22 cellular contexts compared by ENCODE assay signal in the genomic region with DNA sequence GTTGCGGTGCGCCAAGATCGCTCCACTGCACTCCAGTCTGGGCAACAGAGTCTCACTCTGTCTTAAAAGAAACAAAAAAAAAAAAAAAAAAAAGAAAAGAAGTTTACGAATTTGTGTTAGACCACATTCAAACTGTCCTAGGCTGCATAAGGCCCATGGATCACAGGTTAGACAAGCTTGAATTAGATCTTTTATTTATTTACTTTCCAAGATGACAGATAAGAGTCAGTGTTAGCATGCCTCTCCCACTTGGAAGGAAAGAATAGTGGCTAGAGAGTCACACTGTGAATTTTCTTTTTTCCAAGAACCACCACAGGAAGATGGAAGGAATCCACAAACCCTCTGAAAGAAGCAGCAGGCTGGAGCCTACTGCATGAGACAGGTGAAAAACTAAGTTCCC. TPM values are rescaled to one million over a fixed set of nuclear protein-coding genes. Genes with fewer than 3 reads are reported as not detected.
DNase-seq lines count a peak whose midpoint lies in the region; ATAC-seq, FAIRE-seq and TF ChIP-seq lines count a peak whose summit lies in the region.
"Had no signal": no experiment of that assay in that cellular context is flagged by ENCODE, and none has a peak within 500 bp of the region (broad histone marks: within the 10 kb centered on the region; RNA-seq: fewer than 3 reads in every experiment).

No MANE protein-coding gene starts in this region.

- no peak for TF ChIP-seq CTCF in right lobe of liver (IDR thresholded peaks at IDR 0.05)
- no peak for TF ChIP-seq CTCF in HepG2 (CRISPR knock-in tag; IDR thresholded peaks at IDR 0.05)
- TF ChIP-seq CTCF in VCaP (conservative IDR thresholded peaks at IDR 0.05): no peak

- H3K4me3 ChIP-seq in right lobe of liver: no peak overlapping the region
- no peak overlapping the region for H3K4me3 ChIP-seq in HepG2 (replicated peaks in 1 of 3; ENCODE audit: insufficient read depth in 1 of 3, low read depth in 2 of 3, low read length in 3 of 3)
- H3K4me3 ChIP-seq: BLaER1, GM12878, GM23338, HAP-1 had no signal

- peaks cover 6% of the 10 kb centered on the region; the same call in 1 of the 2 replicates for H4K20me1 ChIP-seq in HepG2 (ENCODE audit: insufficient read depth, low read length)

- BruUV-seq in HepG2 (replicated peaks; lab: Mats Ljungman, UMichigan): no TSS peak

- H3K27me3 ChIP-seq in right lobe of liver (no peaks in the 10 kb centered on the region), HepG2 (ENCODE audit: control insufficient read depth in 1 of 2, insufficient read depth in 2 of 2, low read length in 2 of 2) (no peaks in the 10 kb centered on the region)
- H3K27me3 ChIP-seq: BLaER1 had no signal

- POLR2A ChIA-PET in HepG2 (lab: Yijun Ruan, JAX): interaction anchor here (0.7 kb wide), 1 partner anchor 66 kb away, joined by 3 read pairs; no protein-coding TSS in a partner anchor

- no peak overlapping the region for H2AFZ ChIP-seq in HepG2 (ENCODE audit: low read length)
- H2AFZ ChIP-seq: GM23338 had no signal

- no peak overlapping the region for H3K27ac ChIP-seq in right lobe of liver
- H3K27ac ChIP-seq in HepG2 (ENCODE audit: extremely low read length, insufficient read depth, low read length): no peak overlapping the region
- peak overlapping the region; percentile 24 for H3K27ac ChIP-seq in VCaP
- H3K27ac ChIP-seq: 22Rv1, BLaER1 had no signal

- H3K36me3 ChIP-seq in right lobe of liver (no peaks in the 10 kb centered on the region), HepG2 (replicated peaks in 1 of 2; ENCODE audit: control insufficient read depth in 1 of 2, insufficient read depth in 2 of 2, low read length in 2 of 2) (peaks cover 7 to 13% of the 10 kb centered on the region in 2 experiments)

- DNase-seq in right lobe of liver: no peak
- DNase-seq in HepG2 (ENCODE audit: low spot score): no peak
- no peak for DNase-seq in left colon
- DNase-seq in activated CD8-positive, alpha-beta memory T cell treated with anti-CD3 and anti-CD28 coated beads, Interleukin-2, amount 50 U/mL, for 4 hours: no peak
- DNase-seq: CD4-positive, alpha-beta T cell; CD8-positive, alpha-beta memory T cell; DMS 273 treated with DMSO at 0.1 percent for 48 hours; DMS79; EL; GDM1; HFFc6 had no signal

- H3K9ac ChIP-seq in HepG2 (ENCODE audit: insufficient read depth, low read depth, low read length): no peak overlapping the region
- H3K9ac ChIP-seq: BLaER1 had no signal

- peaks cover 51% of the 10 kb centered on the region for H3K79me2 ChIP-seq in HepG2 (ENCODE audit: insufficient read depth, low read length)

- no peak for FAIRE-seq in HepG2 (lab: Jason Lieb, UNC)
- FAIRE-seq: A204.1, D721Med, GM12878, GM19239 had no signal

- H3K9me3 ChIP-seq in right lobe of liver (no peaks in the 10 kb centered on the region), HepG2 (ENCODE audit: low read length) (no peaks in the 10 kb centered on the region)

- intact Hi-C loops in right lobe of liver (cut with DNase I): no loop called here
- intact Hi-C loops in HepG2 (cut with micrococcal nuclease; ENCODE audit: unreplicated experiment): no loop called here
- intact Hi-C loops in left colon (cut with DNase I, micrococcal nuclease): no loop called here

- no peaks in the 10 kb centered on the region for H3K4me1 ChIP-seq in right lobe of liver
- H3K4me1 ChIP-seq in HepG2 (ENCODE audit: insufficient read depth, low read length): 0 out of 2 replicates have a peak, but pooled peaks cover 6% of the 10 kb centered on the region
- H3K4me1 ChIP-seq: BLaER1, HAP-1 had no signal

- 60% methylated on average over 1 of the region's 4 CpGs for WGBS in right lobe of liver (ENCODE audit: insufficient coverage, low coverage, low lambda C conversion rate, missing lambda C conversion rate)
- WGBS in HepG2 (ENCODE audit: low lambda C conversion rate): 96% methylated on average over 4 of the region's 4 CpGs

- no peak for TF ChIP-seq EP300 in HepG2 (IDR thresholded peaks at IDR 0.05; ENCODE audit: low read depth in 2 of 2, low read length in 2 of 2)
- no peak for TF ChIP-seq EP300 in HepG2 (CRISPR knock-in tag; IDR thresholded peaks at IDR 0.05; ENCODE audit: borderline replicate concordance)

- in situ Hi-C loops in HepG2 (cut with HindIII; ENCODE audit: extremely low pct_ligation_motif_present, low pct_unique_long_range_greater_than_20kb): no loop called here

- TF ChIP-seq POLR2A in right lobe of liver (IDR thresholded peaks at IDR 0.05) (no peak), HepG2 (IDR thresholded peaks at IDR 0.05; ENCODE audit: insufficient read depth in 1 of 2, low read depth in 2 of 2, low read length in 2 of 2) (no peak)

- CTCF ChIA-PET in HepG2 (lab: Yijun Ruan, JAX; ENCODE audit: low intra/inter-chr PET ratio, low total read pairs): interaction anchor here (0.6 kb wide), 1 partner anchor 286 kb away, joined by 3 read pairs; no protein-coding TSS in a partner anchor

- H3K4me2 ChIP-seq in HepG2 (ENCODE audit: low read depth, low read length): no peak overlapping the region
- H3K4me2 ChIP-seq: BLaER1, GM23338 had no signal

- ATAC-seq in right lobe of liver (peak; percentile 25 to 71 (median 52)), HepG2 (no peak), left colon (peak; percentile 61), HG02885 (IDR thresholded peaks at IDR 0.05; ENCODE audit: poor library complexity, unreplicated experiment) (no peak), HG02798 (IDR thresholded peaks at IDR 0.05; ENCODE audit: poor library complexity, unreplicated experiment) (no peak)
- ATAC-seq: GM12878, GM23338 had no signal

- no peak for TF ChIP-seq RAD21 in HepG2 (CRISPR knock-in tag; IDR thresholded peaks at IDR 0.05)

TF ChIP-seq in HepG2, 621 proteins besides CTCF, POLR2A, EP300 and RAD21 (continues in another document):
- TF ChIP-seq MAFF (IDR thresholded peaks at IDR 0.05; ENCODE audit: low read depth, low read length) (no peak), MAFK (conservative IDR thresholded peaks at IDR 0.05 in 1 of 2, IDR thresholded peaks at IDR 0.05 in 1 of 2; ENCODE audit: low read length in 2 of 2) (no peak), ZFP41 (CRISPR knock-in tag; IDR thresholded peaks at IDR 0.05; ENCODE audit: borderline replicate concordance) (no peak), ZNF841 (CRISPR knock-in tag; IDR thresholded peaks at IDR 0.05; ENCODE audit: borderline replicate concordance) (no peak), ZNF737 (CRISPR knock-in tag; IDR thresholded peaks at IDR 0.05; ENCODE audit: borderline replicate concordance) (no peak), CBX5 (CRISPR knock-in tag; IDR thresholded peaks at IDR 0.05; ENCODE audit: borderline replicate concordance) (no peak)

RNA-seq across cellular contexts. Expression of gene NSL1, which starts 29.3 kb away (rescaled TPM):
- total RNA-seq in right lobe of liver: 10 to 100 TPM; 13.3 to 26.5 (median 16.2) TPM
- 77.4 and 119 TPM in 2 replicates for total RNA-seq in HepG2 (2016; rRNA removed; fragmentation: Illumina TruSeq; extraction: Trizol)
- total RNA-seq in HepG2 (2016; cell fraction: cytosol; rRNA removed; fragmentation: Illumina TruSeq; extraction: Trizol; ENCODE audit: low read depth): 16.8 and 20.7 TPM in 2 replicates
- 80.4 and 129 TPM in 2 replicates for total RNA-seq in HepG2 (2016; cell fraction: insoluble cytoplasmic fraction; rRNA removed; fragmentation: Illumina TruSeq; extraction: Trizol)
- 30.7 and 36.3 TPM in 2 replicates for total RNA-seq in HepG2 (2016; cell fraction: membrane; rRNA removed; fragmentation: Illumina TruSeq; extraction: Trizol)
- total RNA-seq in HepG2 (2016; cell fraction: nucleus; rRNA removed; fragmentation: Illumina TruSeq; extraction: Trizol): 44.8 and 46.6 TPM in 2 replicates
- 26.4 and 34.5 TPM in 2 replicates for polyA plus RNA-seq in HepG2 (2011; rRNA removed)
- 24.3 and 36.8 TPM in 2 replicates for polyA plus RNA-seq in HepG2 (2011; cell fraction: cytosol; rRNA removed)
- polyA plus RNA-seq in HepG2 (2011; cell fraction: nucleus; rRNA removed): 20.4 and 20.6 TPM in 2 replicates
- polyA plus RNA-seq in HepG2 (2012): 22.1 and 33.9 TPM in 2 replicates
- polyA plus RNA-seq in HepG2 (2016; cell fraction: cytosol; fragmentation: Illumina TruSeq; extraction: Trizol; ENCODE audit: low read depth): 8.7 and 9.3 TPM in 2 replicates
- 103 and 108 TPM in 2 replicates for polyA plus RNA-seq in HepG2 (2016; cell fraction: insoluble cytoplasmic fraction; fragmentation: Illumina TruSeq; extraction: Trizol; ENCODE audit: low read depth)
- 15.8 and 17.8 TPM in 2 replicates for polyA plus RNA-seq in HepG2 (2016; cell fraction: membrane; fragmentation: Illumina TruSeq; extraction: Trizol; ENCODE audit: low read depth)
- 38.2 and 40.5 TPM in 2 replicates for polyA plus RNA-seq in HepG2 (2016; cell fraction: nucleus; fragmentation: Illumina TruSeq; extraction: Trizol; ENCODE audit: insufficient read depth, low read depth)
- 15.7 and 18.6 TPM in 2 replicates for polyA minus RNA-seq in HepG2 (2011; rRNA and poly(A)+ RNA removed; ENCODE audit: low replicate concordance)
- polyA minus RNA-seq in HepG2 (2011; cell fraction: cytosol; rRNA and poly(A)+ RNA removed): 20.8 and 22.2 TPM in 2 replicates
- 49.3 and 52.6 TPM in 2 replicates for polyA minus RNA-seq in HepG2 (2011; cell fraction: nucleus; rRNA and poly(A)+ RNA removed)
- 10 to 100 TPM; 17.9 to 21.9 TPM for total RNA-seq in left colon

RNA-seq across cellular contexts. Expression of gene TATDN3, which starts 29.5 kb away (rescaled TPM):
- total RNA-seq in right lobe of liver (1 to 10 TPM; 6.0 to 9.3 (median 6.6) TPM), HepG2 (2016; rRNA removed; fragmentation: Illumina TruSeq; extraction: Trizol) (8.6 and 10.7 TPM in 2 replicates), left colon (10 to 100 TPM; 10.3 to 10.4 TPM)
- 1.1 and 1.7 TPM in 2 replicates for total RNA-seq in HepG2 (2016; cell fraction: cytosol; rRNA removed; fragmentation: Illumina TruSeq; extraction: Trizol; ENCODE audit: low read depth)
- total RNA-seq in HepG2 (2016; cell fraction: insoluble cytoplasmic fraction; rRNA removed; fragmentation: Illumina TruSeq; extraction: Trizol): 7.9 and 9.4 TPM in 2 replicates
- 3.5 and 5.2 TPM in 2 replicates for total RNA-seq in HepG2 (2016; cell fraction: membrane; rRNA removed; fragmentation: Illumina TruSeq; extraction: Trizol)
- 6.4 and 7.0 TPM in 2 replicates for total RNA-seq in HepG2 (2016; cell fraction: nucleus; rRNA removed; fragmentation: Illumina TruSeq; extraction: Trizol)
- polyA plus RNA-seq in HepG2 (2011; rRNA removed): 6.9 and 7.3 TPM in 2 replicates
- polyA plus RNA-seq in HepG2 (2011; cell fraction: cytosol; rRNA removed): 3.9 and 5.7 TPM in 2 replicates
- polyA plus RNA-seq in HepG2 (2011; cell fraction: nucleus; rRNA removed): 4.0 and 5.4 TPM in 2 replicates
- polyA plus RNA-seq in HepG2 (2012): 7.4 and 7.5 TPM in 2 replicates
- 1.7 and 2.9 TPM in 2 replicates for polyA plus RNA-seq in HepG2 (2016; cell fraction: cytosol; fragmentation: Illumina TruSeq; extraction: Trizol; ENCODE audit: low read depth)
- polyA plus RNA-seq in HepG2 (2016; cell fraction: insoluble cytoplasmic fraction; fragmentation: Illumina TruSeq; extraction: Trizol; ENCODE audit: low read depth): 10.3 and 10.7 TPM in 2 replicates
- 3.3 and 4.1 TPM in 2 replicates for polyA plus RNA-seq in HepG2 (2016; cell fraction: membrane; fragmentation: Illumina TruSeq; extraction: Trizol; ENCODE audit: low read depth)
- polyA plus RNA-seq in HepG2 (2016; cell fraction: nucleus; fragmentation: Illumina TruSeq; extraction: Trizol; ENCODE audit: insufficient read depth, low read depth): 6.2 and 8.3 TPM in 2 replicates
- polyA minus RNA-seq in HepG2 (2011; rRNA and poly(A)+ RNA removed; ENCODE audit: low replicate concordance): 2.8 and 5.4 TPM in 2 replicates
- 2.6 and 5.8 TPM in 2 replicates for polyA minus RNA-seq in HepG2 (2011; cell fraction: cytosol; rRNA and poly(A)+ RNA removed)
- 12.6 and 17.0 TPM in 2 replicates for polyA minus RNA-seq in HepG2 (2011; cell fraction: nucleus; rRNA and poly(A)+ RNA removed)

Comparison
In these comparisons a context has a peak if more than half of its experiments do, and no peak if none do; other contexts are left out.
1. ATAC-seq: peak in right lobe of liver (4 of 4) and left colon (single experiment); none in HepG2 (single experiment), HG02885 (single experiment) and HG02798 (single experiment).